In the genomic region with DNA sequence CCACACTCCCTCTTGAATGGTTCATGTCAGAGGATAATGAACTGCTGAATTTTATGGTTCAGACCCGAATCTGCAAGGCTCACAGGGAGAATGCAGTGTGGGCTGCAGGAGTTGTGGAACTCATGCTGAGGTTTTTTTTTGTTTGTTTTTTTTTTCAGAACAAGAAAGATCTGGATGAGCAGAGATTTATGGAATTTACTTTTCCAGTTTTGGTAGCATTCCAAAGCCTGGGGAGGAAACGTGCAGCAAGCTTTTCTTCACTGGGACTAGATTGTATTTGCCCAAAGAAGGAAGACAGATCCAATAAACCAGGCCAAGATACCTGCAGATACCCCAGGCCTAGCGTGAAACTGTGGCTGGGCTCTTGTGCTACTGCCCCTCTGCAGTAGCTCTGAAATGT, we compare ENCODE assay signal across 13 cellular contexts.
DNase-seq lines count a peak whose midpoint lies in the region; ATAC-seq and TF ChIP-seq lines count a peak whose summit lies in the region.
"Had no signal": no experiment of that assay in that cellular context is flagged by ENCODE, and none has a peak within 500 bp of the region (broad histone marks: within the 10 kb centered on the region; RNA-seq: fewer than 3 reads in every experiment).

No MANE protein-coding gene starts in this region.

- no peak overlapping the region for H3K27ac ChIP-seq in right lobe of liver
- H3K27ac ChIP-seq: cardiac muscle cell, foreskin keratinocyte, testis had no signal

- H3K27me3 ChIP-seq in right lobe of liver: no peaks in the 10 kb centered on the region
- H3K27me3 ChIP-seq: cardiac muscle cell, foreskin keratinocyte, testis had no signal

- peaks cover 15 to 25% of the 10 kb centered on the region in 2 donors for H3K36me3 Mint-ChIP-seq in activated naive CD4-positive, alpha-beta T cell treated with anti-CD3 and anti-CD28 coated beads, Interleukin-2, amount 50 U/mL, for 72 hours

- no peak overlapping the region for H3K4me3 ChIP-seq in right lobe of liver
- H3K4me3 ChIP-seq: cardiac muscle cell, testis had no signal

- H3K9me3 ChIP-seq in right lobe of liver: peaks cover 0 to 9% (median 0%) of the 10 kb centered on the region in 4 donors
- H3K9me3 ChIP-seq: testis had no signal

- ATAC-seq in activated naive CD4-positive, alpha-beta T cell treated with anti-CD3 and anti-CD28 coated beads, Interleukin-2, amount 50 U/mL, for 72 hours: no peak
- ATAC-seq in right lobe of liver: no peak

- DNase-seq in AG08395 (ENCODE audit: low spot score) (peak; percentile 33), GM03348 (ENCODE audit: low spot score) (peak; percentile 42), iris pigment epithelial cell (ENCODE audit: low read depth) (peak; percentile 54), NCI-H2107 (lab: John Stamatoyannopoulos, UW) (no peak), NCI-H128 (lab: John Stamatoyannopoulos, UW; ENCODE audit: unreplicated experiment) (no peak), right lobe of liver (no peak)
- no peak for DNase-seq in activated naive CD4-positive, alpha-beta T cell treated with anti-CD3 and anti-CD28 coated beads, Interleukin-2, amount 50 U/mL, for 72 hours (ENCODE audit: low spot score in 2 of 2)
- DNase-seq in stimulated activated CD4-positive, alpha-beta T cell treated with anti-CD3 and anti-CD28 coated beads, Interleukin-4, amount 100 ng/mL, for 24 hours: no peak
- DNase-seq: foreskin keratinocyte, MV-4-11, NCI-H526 treated with DMSO at 0.1 percent for 48 hours, testis had no signal

- intact Hi-C loops in right lobe of liver (cut with DNase I): loop anchor here in 1 of 2 donors (5.0 kb wide), 1 partner anchor 334 kb away; no protein-coding TSS in a partner anchor

- peak overlapping the region; percentile 55 to 79 for H3K27ac Mint-ChIP-seq in activated naive CD4-positive, alpha-beta T cell treated with anti-CD3 and anti-CD28 coated beads, Interleukin-2, amount 50 U/mL, for 72 hours

- H3K36me3 ChIP-seq in right lobe of liver: no peaks in the 10 kb centered on the region
- H3K36me3 ChIP-seq: cardiac muscle cell had no signal

- H3K9me3 Mint-ChIP-seq in activated naive CD4-positive, alpha-beta T cell treated with anti-CD3 and anti-CD28 coated beads, Interleukin-2, amount 50 U/mL, for 72 hours: peaks cover 7 to 13% of the 10 kb centered on the region in 2 donors

- 71% methylated on average over 3 of the region's 3 CpGs for WGBS in right lobe of liver (ENCODE audit: insufficient coverage, low coverage, low lambda C conversion rate, missing lambda C conversion rate)

- TF ChIP-seq POLR2A in right lobe of liver (IDR thresholded peaks at IDR 0.05): no peak

- TF ChIP-seq CTCF in right lobe of liver (IDR thresholded peaks at IDR 0.05): no peak

- no peaks in the 10 kb centered on the region for H3K4me1 ChIP-seq in right lobe of liver
- H3K4me1 ChIP-seq: foreskin keratinocyte had no signal

Comparison
In these comparisons a context has a peak if more than half of its experiments do, and no peak if none do; other contexts are left out.
1. DNase-seq: peak in AG08395 (single experiment), GM03348 (single experiment) and iris pigment epithelial cell (single experiment); none in activated naive CD4-positive, alpha-beta T cell treated with anti-CD3 and anti-CD28 coated beads, Interleukin-2, amount 50 U/mL, for 72 hours (0 of 2), stimulated activated CD4-positive, alpha-beta T cell treated with anti-CD3 and anti-CD28 coated beads, Interleukin-4, amount 100 ng/mL, for 24 hours (single experiment), NCI-H2107 (single experiment), NCI-H128 (single experiment) and right lobe of liver (0 of 3).